23 cellular contexts compared by ENCODE assay signal in genomic region chr7:116971869-116972268, GRCh38. TPM values are rescaled to one million over a fixed set of nuclear protein-coding genes. Genes with fewer than 3 reads are reported as not detected.
DNase-seq lines count a peak whose midpoint lies in the region; ATAC-seq, FAIRE-seq and TF ChIP-seq lines count a peak whose summit lies in the region.
"Had no signal": no experiment of that assay in that cellular context is flagged by ENCODE, and none has a peak within 500 bp of the region (broad histone marks: within the 10 kb centered on the region; RNA-seq: fewer than 3 reads in every experiment).

No MANE protein-coding gene starts in this region.

- DNase-seq in CD8-positive, alpha-beta memory T cell = no peak
- DNase-seq in H1 (ENCODE audit: low read depth in 1 of 2, low spot score in 2 of 2) (no peak), HepG2 (ENCODE audit: low spot score) (no peak), posterior vena cava (ENCODE audit: low spot score) (no peak), amniotic stem cell (lab: John Stamatoyannopoulos, UW) (no peak)
- no peak for DNase-seq in activated naive CD8-positive, alpha-beta T cell treated with anti-CD3 and anti-CD28 coated beads for 36 hours
- DNase-seq in activated CD8-positive, alpha-beta T cell treated with anti-CD3 and anti-CD28 coated beads, Interleukin-2, amount 10 ng/mL, durations not matched to agents 7 days and 5 days = no peak
- DNase-seq: GDM1, HFFc6, KG1, NCI-H1105, NCI-H1694, NCI-H2081, NCI-H2171 treated with DMSO at 0.1 percent for 48 hours, NCI-H446, NCI-H526 treated with DMSO at 0.1 percent for 48 hours, PC-3, SHP77 had no signal

- H3K4me3 ChIP-seq in CD8-positive, alpha-beta memory T cell (ENCODE audit: low read length) = no peak overlapping the region
- no peak overlapping the region for H3K4me3 ChIP-seq in HUES48 (ENCODE audit: low read depth, low read length)
- no peak overlapping the region for H3K4me3 ChIP-seq in H1 (ENCODE audit: extremely low read depth in 1 of 4, insufficient read depth in 2 of 4, low read depth in 3 of 4, low read length in 4 of 4)
- H3K4me3 ChIP-seq in HepG2 (replicated peaks in 1 of 3; ENCODE audit: insufficient read depth in 1 of 3, low read depth in 2 of 3, low read length in 3 of 3) = no peak overlapping the region

- peak overlapping the region; percentile 78; the same call in 1 of the 2 replicates for H3K18ac ChIP-seq in H1 (ENCODE audit: extremely low read depth, low read length)

- BruUV-seq in HepG2 (replicated peaks; lab: Mats Ljungman, UMichigan) = no TSS peak

- intact Hi-C loops in HepG2 (cut with micrococcal nuclease; ENCODE audit: unreplicated experiment) (no loop called here), posterior vena cava (cut with DNase I) (no loop called here)

- no peak overlapping the region for H2BK12ac ChIP-seq in H1 (ENCODE audit: low read depth, low read length)

- no peak overlapping the region for H3K4ac ChIP-seq in H1 (replicated peaks; ENCODE audit: insufficient read length, low read depth, low read length)

- POLR2A ChIA-PET in CD8-positive, alpha-beta memory T cell (lab: Charles Lee) = no interaction called here
- POLR2A ChIA-PET in H1 (lab: Charles Lee; ENCODE audit: partially characterized antibody) (interaction anchor here (6.7 kb wide), 1 partner anchor 18 kb away, joined by 34 read pairs; the partner anchor contains the start of gene ST7), HepG2 (lab: Yijun Ruan, JAX) (interaction anchor here (1.7 kb wide), 1 partner anchor 13 kb away, joined by 4 read pairs; no protein-coding TSS in a partner anchor)
- POLR2A ChIA-PET in activated CD8-positive, alpha-beta T cell treated with anti-CD3 and anti-CD28 coated beads, Interleukin-2, amount 10 ng/mL, durations not matched to agents 7 days and 5 days (lab: Charles Lee) = interaction anchor here (1.6 kb wide), 1 partner anchor 18 kb away, joined by 6 read pairs; the partner anchor contains the start of gene ST7

- H4K8ac ChIP-seq in H1 (ENCODE audit: extremely low read depth, insufficient read depth, low read length) = no peak overlapping the region

- peaks cover 0 to 4% (median 2%) of the 10 kb centered on the region in 3 donors for H3K4me1 Mint-ChIP-seq in CD8-positive, alpha-beta memory T cell
- H3K4me1 Mint-ChIP-seq in activated naive CD8-positive, alpha-beta T cell treated with anti-CD3 and anti-CD28 coated beads for 36 hours = peaks cover 10% of the 10 kb centered on the region
- H3K4me1 Mint-ChIP-seq in activated CD8-positive, alpha-beta T cell treated with anti-CD3 and anti-CD28 coated beads, Interleukin-2, amount 10 ng/mL, durations not matched to agents 7 days and 5 days (ENCODE audit: low read depth) = peaks cover 6% of the 10 kb centered on the region

- TF ChIP-seq CTCF in H1 (IDR thresholded peaks at IDR 0.05; ENCODE audit: control extremely low read depth in 1 of 3, insufficient read depth in 1 of 3, low read depth in 1 of 3, low read length in 3 of 3) (no peak), HepG2 (CRISPR knock-in tag; IDR thresholded peaks at IDR 0.05) (no peak)

- in situ Hi-C loops in HepG2 (cut with HindIII; ENCODE audit: extremely low pct_ligation_motif_present, low pct_unique_long_range_greater_than_20kb) = no loop called here

- no peak overlapping the region for H2BK20ac ChIP-seq in H1 (ENCODE audit: low read length)

- H2BK15ac ChIP-seq in H1 (ENCODE audit: low read length) = no peak overlapping the region

- WGBS in H1 (ENCODE audit: extremely low coverage in 1 of 2, insufficient coverage in 1 of 2, insufficient read length in 1 of 2, insufficient replicate concordance in 2 of 2, low coverage in 1 of 2, low lambda C conversion rate in 2 of 2, missing lambda C conversion rate in 1 of 2), 2 experiments = 52% methylated on average over 4 of the region's 4 CpGs; no CpG with 5 or more reads in 1 of the 2 experiments
- WGBS in HepG2 (ENCODE audit: low lambda C conversion rate) = 35% methylated on average over 4 of the region's 4 CpGs

- peak overlapping the region in 1 of 2 experiments; percentile 20; a peak in 1 of 4 replicates for H3K4me2 ChIP-seq in H1 (ENCODE audit: insufficient read depth in 1 of 2, low read depth in 2 of 2, low read length in 2 of 2)
- H3K4me2 ChIP-seq in HepG2 (ENCODE audit: low read depth, low read length) = peak overlapping the region; percentile 58

- ATAC-seq in HepG2 = peak; percentile 89
- ATAC-seq in activated CD8-positive, alpha-beta T cell treated with anti-CD3 and anti-CD28 coated beads, Interleukin-2, amount 10 ng/mL, durations not matched to agents 7 days and 5 days = no peak
- ATAC-seq: PC-3 had no signal

- no peak overlapping the region for H3K23ac ChIP-seq in H1 (ENCODE audit: insufficient read length)

- H3K56ac ChIP-seq in H1 (replicated peaks; ENCODE audit: insufficient read length, low read depth, low read length) = no peak overlapping the region

- H3K36me3 Mint-ChIP-seq in CD8-positive, alpha-beta memory T cell = no peaks in the 10 kb centered on the region
- H3K36me3 Mint-ChIP-seq in activated naive CD8-positive, alpha-beta T cell treated with anti-CD3 and anti-CD28 coated beads for 36 hours = peaks cover 3% of the 10 kb centered on the region
- H3K36me3 Mint-ChIP-seq in activated CD8-positive, alpha-beta T cell treated with anti-CD3 and anti-CD28 coated beads, Interleukin-2, amount 10 ng/mL, durations not matched to agents 7 days and 5 days (ENCODE audit: low read depth) = no peaks in the 10 kb centered on the region

- H3K79me1 ChIP-seq in H1 (ENCODE audit: low read depth, low read length) = no peaks in the 10 kb centered on the region

- peak overlapping the region; percentile 25; the same call in 1 of the 2 replicates for H2AK5ac ChIP-seq in H1 (ENCODE audit: low read depth, low read length)

- H4K20me1 ChIP-seq in H1 (replicated peaks in 1 of 2; ENCODE audit: control insufficient read depth in 1 of 2, insufficient read depth in 2 of 2, low read length in 2 of 2) (no peaks in the 10 kb centered on the region), HepG2 (ENCODE audit: insufficient read depth, low read length) (no peaks in the 10 kb centered on the region)

- no peaks in the 10 kb centered on the region for H3K9me3 Mint-ChIP-seq in CD8-positive, alpha-beta memory T cell
- H3K9me3 Mint-ChIP-seq in activated naive CD8-positive, alpha-beta T cell treated with anti-CD3 and anti-CD28 coated beads for 36 hours = no peaks in the 10 kb centered on the region
- H3K9me3 Mint-ChIP-seq in activated CD8-positive, alpha-beta T cell treated with anti-CD3 and anti-CD28 coated beads, Interleukin-2, amount 10 ng/mL, durations not matched to agents 7 days and 5 days (ENCODE audit: insufficient read depth) = no peaks in the 10 kb centered on the region
- H3K9me3 Mint-ChIP-seq: HFFc6 had no signal

- no peak overlapping the region for H3K4me3 Mint-ChIP-seq in CD8-positive, alpha-beta memory T cell
- no peak overlapping the region for H3K4me3 Mint-ChIP-seq in activated naive CD8-positive, alpha-beta T cell treated with anti-CD3 and anti-CD28 coated beads for 36 hours
- H3K4me3 Mint-ChIP-seq in activated CD8-positive, alpha-beta T cell treated with anti-CD3 and anti-CD28 coated beads, Interleukin-2, amount 10 ng/mL, durations not matched to agents 7 days and 5 days = no peak overlapping the region
- H3K4me3 Mint-ChIP-seq: HFFc6 had no signal

- H3K9ac ChIP-seq in HUES48 (ENCODE audit: low read depth, low read length) (no peak overlapping the region), H1 (replicated peaks in 1 of 4; ENCODE audit: extremely low read depth in 1 of 4, low read depth in 3 of 4, low read length in 3 of 4) (no peak overlapping the region), HepG2 (ENCODE audit: insufficient read depth, low read depth, low read length) (no peak overlapping the region)

- H3K79me2 ChIP-seq in H1 (ENCODE audit: control insufficient read depth in 1 of 2, insufficient read depth in 2 of 2, low read length in 2 of 2) (peaks cover 0 to 30% of the 10 kb centered on the region in 2 experiments; a peak in 2 of 4 replicates), HepG2 (ENCODE audit: insufficient read depth, low read length) (peaks cover 22% of the 10 kb centered on the region)

- no peaks in the 10 kb centered on the region for H3K36me3 ChIP-seq in CD8-positive, alpha-beta memory T cell (ENCODE audit: insufficient read depth, low read length)
- H3K36me3 ChIP-seq in HUES48 (ENCODE audit: control insufficient read depth, insufficient read depth, low read length) (no peaks in the 10 kb centered on the region), H1 (ENCODE audit: control insufficient read depth in 2 of 4, insufficient read depth in 4 of 4, low read length in 3 of 4) (no peaks in the 10 kb centered on the region), HepG2 (replicated peaks in 1 of 2; ENCODE audit: control insufficient read depth in 1 of 2, insufficient read depth in 2 of 2, low read length in 2 of 2) (no peaks in the 10 kb centered on the region; a peak in 1 of 5 replicates)

- H2AFZ ChIP-seq in H1 (ENCODE audit: low read length) (no peak overlapping the region), HepG2 (ENCODE audit: low read length) (no peak overlapping the region)

- H3K23me2 ChIP-seq in H1 (ENCODE audit: low read depth, low read length) = no peaks in the 10 kb centered on the region

- no peaks in the 10 kb centered on the region for H3K9me3 ChIP-seq in CD8-positive, alpha-beta memory T cell (ENCODE audit: low read length)
- no peaks in the 10 kb centered on the region for H3K9me3 ChIP-seq in HUES48 (ENCODE audit: control insufficient read depth, insufficient read depth, low read length)
- no peaks in the 10 kb centered on the region for H3K9me3 ChIP-seq in H1 (ENCODE audit: insufficient read depth in 2 of 2, low read depth in 1 of 2, low read length in 1 of 2)
- no peaks in the 10 kb centered on the region for H3K9me3 ChIP-seq in HepG2 (ENCODE audit: low read length)

- H3K27ac Mint-ChIP-seq in CD8-positive, alpha-beta memory T cell = no peak overlapping the region
- no peak overlapping the region for H3K27ac Mint-ChIP-seq in activated naive CD8-positive, alpha-beta T cell treated with anti-CD3 and anti-CD28 coated beads for 36 hours
- H3K27ac Mint-ChIP-seq in activated CD8-positive, alpha-beta T cell treated with anti-CD3 and anti-CD28 coated beads, Interleukin-2, amount 10 ng/mL, durations not matched to agents 7 days and 5 days = no peak overlapping the region
- H3K27ac Mint-ChIP-seq: HFFc6 had no signal

- no peak overlapping the region for H4K91ac ChIP-seq in H1 (replicated peaks; ENCODE audit: insufficient read length, low read length)

- no peak overlapping the region for H4K5ac ChIP-seq in H1 (ENCODE audit: insufficient read length, low read depth, low read length)

- TF ChIP-seq RAD21 in H1 (IDR thresholded peaks at IDR 0.05 in 1 of 2, conservative IDR thresholded peaks at IDR 0.05 in 1 of 2; ENCODE audit: low read depth in 2 of 2, low read length in 2 of 2) (no peak), HepG2 (CRISPR knock-in tag; IDR thresholded peaks at IDR 0.05) (no peak)

- H3K14ac ChIP-seq in H1 (ENCODE audit: insufficient read length) = no peak overlapping the region

- CTCF ChIA-PET in CD8-positive, alpha-beta memory T cell (lab: Charles Lee) = interaction anchor here (1.0 kb wide), 1 partner anchor 41 kb away, joined by 3 read pairs; no protein-coding TSS in a partner anchor
- CTCF ChIA-PET in H1 (lab: Charles Lee; ENCODE audit: partially characterized antibody) = interaction anchor here (0.6 to 4.5 kb wide), 10 partner anchors 14 to 944 kb away, joined by 3 to 50 read pairs (median 4); no protein-coding TSS in a partner anchor
- CTCF ChIA-PET in HepG2 (lab: Yijun Ruan, JAX; ENCODE audit: low intra/inter-chr PET ratio, low total read pairs) = no interaction called here
- CTCF ChIA-PET in activated CD8-positive, alpha-beta T cell treated with anti-CD3 and anti-CD28 coated beads, Interleukin-2, amount 10 ng/mL, durations not matched to agents 7 days and 5 days (lab: Charles Lee) = interaction anchor here (0.9 to 2.8 kb wide), 8 partner anchors 13 to 154 kb away, joined by 3 to 14 read pairs (median 4); no protein-coding TSS in a partner anchor

- peaks cover 0 to 6% of the 10 kb centered on the region in 2 donors for H3K27me3 Mint-ChIP-seq in CD8-positive, alpha-beta memory T cell
- peaks cover 5% of the 10 kb centered on the region for H3K27me3 Mint-ChIP-seq in activated naive CD8-positive, alpha-beta T cell treated with anti-CD3 and anti-CD28 coated beads for 36 hours
- peaks cover 3% of the 10 kb centered on the region for H3K27me3 Mint-ChIP-seq in activated CD8-positive, alpha-beta T cell treated with anti-CD3 and anti-CD28 coated beads, Interleukin-2, amount 10 ng/mL, durations not matched to agents 7 days and 5 days (ENCODE audit: low read depth)

- no peak overlapping the region for H2BK120ac ChIP-seq in H1 (replicated peaks; ENCODE audit: low read depth, low read length)

- H3K27me3 ChIP-seq in CD8-positive, alpha-beta memory T cell (ENCODE audit: insufficient read depth, low read length, poor library complexity, severe bottlenecking) = no peaks in the 10 kb centered on the region
- H3K27me3 ChIP-seq in HUES48 (ENCODE audit: control insufficient read depth, insufficient read depth, low read length) (no peaks in the 10 kb centered on the region), H1 (replicated peaks in 1 of 4; ENCODE audit: control insufficient read depth in 3 of 4, extremely low read depth in 1 of 4, insufficient read depth in 3 of 4, low read length in 3 of 4) (no peaks in the 10 kb centered on the region), HepG2 (ENCODE audit: control insufficient read depth in 1 of 2, insufficient read depth in 2 of 2, low read length in 2 of 2) (no peaks in the 10 kb centered on the region)

- TF ChIP-seq POLR2A in H1 (IDR thresholded peaks at IDR 0.05; ENCODE audit: control extremely low read depth in 1 of 2, low read depth in 2 of 2, low read length in 2 of 2) = no peak
- TF ChIP-seq POLR2A in HepG2 (IDR thresholded peaks at IDR 0.05; ENCODE audit: insufficient read depth in 1 of 2, low read depth in 2 of 2, low read length in 2 of 2) = no peak

- 0 out of 2 replicates have a peak overlapping the region, but pooled peaks have one; percentile 37 for H2BK5ac ChIP-seq in H1 (ENCODE audit: low read depth, low read length)

- H3K4me1 ChIP-seq in CD8-positive, alpha-beta memory T cell (ENCODE audit: insufficient read depth, low read length) = no peaks in the 10 kb centered on the region
- H3K4me1 ChIP-seq in HUES48 (ENCODE audit: control insufficient read depth, insufficient read depth, low read length) (peaks cover 49% of the 10 kb centered on the region), H1 (replicated peaks in 1 of 4; ENCODE audit: control insufficient read depth in 3 of 4, insufficient read depth in 4 of 4, low read length in 3 of 4) (peaks cover 4 to 18% (median 12%) of the 10 kb centered on the region in 4 experiments; a peak in 4 of 7 replicates), HepG2 (ENCODE audit: insufficient read depth, low read length) (peaks cover 34% of the 10 kb centered on the region)

- TF ChIP-seq EP300 in H1 (IDR thresholded peaks at IDR 0.05; ENCODE audit: borderline replicate concordance in 1 of 2, low read depth in 2 of 2, low read length in 2 of 2) = no peak
- TF ChIP-seq EP300 in HepG2 (IDR thresholded peaks at IDR 0.05; ENCODE audit: low read depth in 2 of 2, low read length in 2 of 2) = no peak
- TF ChIP-seq EP300 in HepG2 (CRISPR knock-in tag; IDR thresholded peaks at IDR 0.05; ENCODE audit: borderline replicate concordance) = no peak

- H3K27ac ChIP-seq in CD8-positive, alpha-beta memory T cell (ENCODE audit: low read depth, low read length) = peak overlapping the region; percentile 29
- peak overlapping the region; percentile 31 for H3K27ac ChIP-seq in HUES48 (ENCODE audit: low read depth, low read length)
- 0 out of 2 replicates have a peak overlapping the region, but pooled peaks have one; percentile 25 for H3K27ac ChIP-seq in H1 (ENCODE audit: low read depth, low read length)
- peak overlapping the region; percentile 31 for H3K27ac ChIP-seq in HepG2 (ENCODE audit: extremely low read length, insufficient read depth, low read length)
- H3K27ac ChIP-seq: C4-2B had no signal

- FAIRE-seq in H1 (lab: Jason Lieb, UNC) = no peak
- peak; percentile 63 for FAIRE-seq in HepG2 (lab: Jason Lieb, UNC)
- FAIRE-seq: A204.1, GM19239, H54 had no signal

RNA-seq across cellular contexts. Expression of gene ST7, which starts 18.6 kb away (rescaled TPM):
- total RNA-seq in CD8-positive, alpha-beta memory T cell = 10 to 100 TPM; 12.7 to 14.2 TPM
- 7.9 TPM for polyA plus RNA-seq in CD8-positive, alpha-beta memory T cell
- total RNA-seq in H1 (2021; fragmentation: NEBNext Ultra II Directional; extraction: Animal tissue kit (Norgen Biotek cat#: 25700)) = 17.4 and 18.0 TPM in 2 replicates
- polyA plus RNA-seq in H1 (2011; rRNA removed) (10.1 and 16.3 TPM in 2 replicates), HepG2 (2011; rRNA removed) (15.4 and 17.3 TPM in 2 replicates)
- 10.8 TPM for polyA plus RNA-seq in H1 (2011; cell fraction: cytosol; rRNA removed)
- polyA plus RNA-seq in H1 (2011; cell fraction: nucleus; rRNA removed) = 9.2 TPM
- 11.2 to 15.5 TPM (median 12.8 TPM) in 4 replicates for polyA plus RNA-seq in H1 (2012, experiment 1 of 2)
- 9.4 TPM for polyA plus RNA-seq in H1 (2012, experiment 2 of 2)
- polyA plus RNA-seq in H1 (2013, experiment 1 of 2) = 16.7 TPM
- 18.0 TPM for polyA plus RNA-seq in H1 (2013, experiment 2 of 2)
- polyA minus RNA-seq in H1 (2011; rRNA and poly(A)+ RNA removed) = 19.0 and 22.6 TPM in 2 replicates
- 11.4 TPM for polyA minus RNA-seq in H1 (2011; cell fraction: cytosol; rRNA and poly(A)+ RNA removed)
- 29.3 TPM for polyA minus RNA-seq in H1 (2011; cell fraction: nucleus; rRNA and poly(A)+ RNA removed)
- total RNA-seq in HepG2 (2016; rRNA removed; fragmentation: Illumina TruSeq; extraction: Trizol) (19.4 and 23.5 TPM in 2 replicates), posterior vena cava (10 to 100 TPM; 14.9 to 16.2 TPM)
- 28.3 and 28.8 TPM in 2 replicates for total RNA-seq in HepG2 (2016; cell fraction: cytosol; rRNA removed; fragmentation: Illumina TruSeq; extraction: Trizol; ENCODE audit: low read depth)
- total RNA-seq in HepG2 (2016; cell fraction: insoluble cytoplasmic fraction; rRNA removed; fragmentation: Illumina TruSeq; extraction: Trizol) = 17.6 and 21.2 TPM in 2 replicates
- 41.5 and 54.6 TPM in 2 replicates for total RNA-seq in HepG2 (2016; cell fraction: membrane; rRNA removed; fragmentation: Illumina TruSeq; extraction: Trizol)
- total RNA-seq in HepG2 (2016; cell fraction: nucleus; rRNA removed; fragmentation: Illumina TruSeq; extraction: Trizol) = 28.2 and 31.4 TPM in 2 replicates
- polyA plus RNA-seq in HepG2 (2011; cell fraction: cytosol; rRNA removed) = 9.8 and 14.0 TPM in 2 replicates
- polyA plus RNA-seq in HepG2 (2011; cell fraction: nucleus; rRNA removed) = 10.7 and 11.0 TPM in 2 replicates
- 10.8 and 12.8 TPM in 2 replicates for polyA plus RNA-seq in HepG2 (2012)
- polyA plus RNA-seq in HepG2 (2016; cell fraction: cytosol; fragmentation: Illumina TruSeq; extraction: Trizol; ENCODE audit: low read depth) = 36.8 and 37.8 TPM in 2 replicates
- polyA plus RNA-seq in HepG2 (2016; cell fraction: insoluble cytoplasmic fraction; fragmentation: Illumina TruSeq; extraction: Trizol; ENCODE audit: low read depth) = 22.0 and 24.7 TPM in 2 replicates
- polyA plus RNA-seq in HepG2 (2016; cell fraction: membrane; fragmentation: Illumina TruSeq; extraction: Trizol; ENCODE audit: low read depth) = 45.3 and 51.8 TPM in 2 replicates
- 22.5 and 23.7 TPM in 2 replicates for polyA plus RNA-seq in HepG2 (2016; cell fraction: nucleus; fragmentation: Illumina TruSeq; extraction: Trizol; ENCODE audit: insufficient read depth, low read depth)
- polyA minus RNA-seq in HepG2 (2011; rRNA and poly(A)+ RNA removed; ENCODE audit: low replicate concordance) = 13.2 and 58.2 TPM in 2 replicates
- 15.7 and 18.9 TPM in 2 replicates for polyA minus RNA-seq in HepG2 (2011; cell fraction: cytosol; rRNA and poly(A)+ RNA removed)
- polyA minus RNA-seq in HepG2 (2011; cell fraction: nucleus; rRNA and poly(A)+ RNA removed) = 45.2 and 45.3 TPM in 2 replicates
- total RNA-seq in activated naive CD8-positive, alpha-beta T cell treated with anti-CD3 and anti-CD28 coated beads for 36 hours = 10 to 100 TPM in 1 of 2 experiments, 1 to 10 TPM in 1; 8.4 to 10.2 TPM
- 1 to 10 TPM; 5.2 to 5.9 TPM for total RNA-seq in activated CD8-positive, alpha-beta T cell treated with anti-CD3 and anti-CD28 coated beads, Interleukin-2, amount 10 ng/mL, durations not matched to agents 7 days and 5 days
